ENCODE assay signal across 8 cellular contexts in the genomic region with DNA sequence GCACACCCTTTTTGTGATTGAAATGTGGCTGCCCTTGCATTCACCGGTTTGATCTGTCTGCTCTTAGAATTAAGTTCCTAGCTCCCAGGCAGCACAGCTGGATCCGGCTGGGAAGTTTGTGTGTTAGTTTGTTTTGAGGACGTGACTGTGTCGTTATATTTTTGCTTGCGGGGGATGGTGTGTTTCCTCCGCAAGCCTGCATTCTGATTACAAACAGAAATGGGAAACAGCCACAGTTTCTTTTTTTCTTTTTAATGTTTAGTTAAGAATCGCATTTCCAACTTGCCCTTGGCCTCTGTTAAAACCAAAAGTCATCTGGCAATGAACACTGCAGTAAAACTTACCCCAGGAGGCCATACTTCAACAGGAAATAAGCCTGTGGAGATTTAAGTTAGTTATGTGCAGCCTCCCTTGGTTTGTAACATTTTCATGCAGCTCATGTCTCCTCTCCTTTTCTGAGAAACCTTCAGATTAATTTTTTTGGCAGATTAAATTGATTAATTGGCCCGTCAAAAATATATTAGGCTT. TPM values are rescaled to one million over a fixed set of nuclear protein-coding genes. Genes with fewer than 3 reads are reported as not detected.
DNase-seq lines count a peak whose midpoint lies in the region; ATAC-seq, FAIRE-seq and TF ChIP-seq lines count a peak whose summit lies in the region.

No MANE protein-coding gene starts in this region.

- no peaks in the 10 kb centered on the region for H3K9me3 Mint-ChIP-seq in naive thymus-derived CD4-positive, alpha-beta T cell

- H3K9ac ChIP-seq in GM23248 (peak overlapping the region; percentile 88), SK-N-MC (ENCODE audit: insufficient read length) (peak overlapping the region; percentile 77)

- H3K4me3 ChIP-seq in BE2C (ENCODE audit: low read depth, low read length), result peak overlapping the region; percentile 93
- peak overlapping the region; percentile 82 for H3K4me3 ChIP-seq in GM23248
- peak overlapping the region; percentile 97 for H3K4me3 ChIP-seq in SK-N-MC
- peak overlapping the region; percentile 93 for H3K4me3 ChIP-seq in naive thymus-derived CD4-positive, alpha-beta T cell (ENCODE audit: low read length)

- DNase-seq in BE2C (no peak), GM23248 (no peak), SK-N-MC (ENCODE audit: low read depth, low spot score) (peak; percentile 88), epithelial cell of prostate (ENCODE audit: low read depth, low spot score) (no peak), GM12892 (ENCODE audit: insufficient read length) (no peak)
- peak in 5 of 9 donors; percentile 11 to 32 (median 17) for DNase-seq in naive thymus-derived CD4-positive, alpha-beta T cell
- DNase-seq in stimulated activated CD4-positive, alpha-beta T cell treated with anti-CD3 and anti-CD28 coated beads, Interleukin-1b, Interleukin-23, amount 100 ng/mL, for 48 hours, result no peak

- TF ChIP-seq CTCF in BE2C (IDR thresholded peaks at IDR 0.05; ENCODE audit: low read depth, low read length), result no peak

- H3K9me3 ChIP-seq in BE2C (no peaks in the 10 kb centered on the region), GM23248 (ENCODE audit: low read depth) (no peaks in the 10 kb centered on the region), SK-N-MC (ENCODE audit: low read depth, low read length) (no peaks in the 10 kb centered on the region)
- H3K9me3 ChIP-seq in naive thymus-derived CD4-positive, alpha-beta T cell (ENCODE audit: control insufficient read depth in 2 of 3, low read length in 3 of 3), result no peaks in the 10 kb centered on the region

- POLR2A ChIA-PET in naive thymus-derived CD4-positive, alpha-beta T cell (lab: Charles Lee), result interaction anchor here (1.1 to 2.5 kb wide), 3 partner anchors 15 to 97 kb away, joined by 3 to 7 read pairs (median 3); no protein-coding TSS in a partner anchor

- CTCF ChIA-PET in naive thymus-derived CD4-positive, alpha-beta T cell (lab: Charles Lee), result no interaction called here

- in situ Hi-C loops in GM23248 (cut with MboI), result no loop called here

- peak overlapping the region; percentile 94 to 99 (median 98) for H3K4me3 Mint-ChIP-seq in naive thymus-derived CD4-positive, alpha-beta T cell

- H2AFZ ChIP-seq in GM23248, result peak overlapping the region; percentile 86

- 1% methylated on average over 8 of the region's 8 CpGs for WGBS in GM23248 (ENCODE audit: low coverage in 1 of 2, low lambda C conversion rate in 2 of 2, missing lambda C conversion rate in 2 of 2), 2 experiments

- H3K79me2 ChIP-seq in GM23248 (ENCODE audit: insufficient read depth), result peaks cover 62% of the 10 kb centered on the region

- peaks cover 33 to 58% (median 48%) of the 10 kb centered on the region in 7 donors for H3K4me1 Mint-ChIP-seq in naive thymus-derived CD4-positive, alpha-beta T cell

- TF ChIP-seq POLR2A in GM12892 (IDR thresholded peaks at IDR 0.05; ENCODE audit: low read depth, low read length), result no peak

- H3K27ac ChIP-seq in GM23248, result peak overlapping the region; percentile 79
- H3K27ac ChIP-seq in SK-N-MC, result peak overlapping the region; percentile 79
- H3K27ac ChIP-seq in epithelial cell of prostate, result peak overlapping the region; percentile 99
- peak overlapping the region; percentile 85 for H3K27ac ChIP-seq in naive thymus-derived CD4-positive, alpha-beta T cell (ENCODE audit: low read depth, low read length)

- H3F3A ChIP-seq in GM23248 (ENCODE audit: insufficient read depth), result peaks cover 10% of the 10 kb centered on the region; the same call in 1 of the 2 replicates

- H3K4me2 ChIP-seq in GM23248 (ENCODE audit: unreplicated experiment), result peak overlapping the region; percentile 90

- H3K36me3 ChIP-seq in BE2C (peaks cover 3% of the 10 kb centered on the region; the same call in 1 of the 2 replicates), GM23248 (ENCODE audit: low read depth) (no peaks in the 10 kb centered on the region), SK-N-MC (ENCODE audit: insufficient read depth, low read length) (no peaks in the 10 kb centered on the region)
- peaks cover 0 to 4% (median 0%) of the 10 kb centered on the region in 3 experiments for H3K36me3 ChIP-seq in naive thymus-derived CD4-positive, alpha-beta T cell (ENCODE audit: control insufficient read depth in 2 of 3, insufficient read depth in 3 of 3, low read length in 3 of 3)

- peaks cover 0 to 3% (median 0%) of the 10 kb centered on the region in 5 donors for H3K27me3 Mint-ChIP-seq in naive thymus-derived CD4-positive, alpha-beta T cell

- H3K36me3 Mint-ChIP-seq in naive thymus-derived CD4-positive, alpha-beta T cell, result peaks cover 0 to 1% (median 0%) of the 10 kb centered on the region in 5 donors

- no peaks in the 10 kb centered on the region for H3K9me2 ChIP-seq in GM23248 (ENCODE audit: insufficient read depth)

- intact Hi-C loops in naive thymus-derived CD4-positive, alpha-beta T cell (cut with micrococcal nuclease), result loop anchor here (1.0 to 5.0 kb wide), 4 partner anchors 32 to 192 kb away; no protein-coding TSS in a partner anchor

- peak overlapping the region; percentile 87 to 97 (median 94) for H3K27ac Mint-ChIP-seq in naive thymus-derived CD4-positive, alpha-beta T cell

- FAIRE-seq in GM12892 (lab: Jason Lieb, UNC), result no peak

- no peaks in the 10 kb centered on the region for H3K4me1 ChIP-seq in BE2C
- peaks cover 30% of the 10 kb centered on the region; the same call in 1 of the 2 replicates for H3K4me1 ChIP-seq in GM23248 (ENCODE audit: insufficient read depth)
- H3K4me1 ChIP-seq in naive thymus-derived CD4-positive, alpha-beta T cell (ENCODE audit: control insufficient read depth in 2 of 2, insufficient read depth in 2 of 2, low read length in 2 of 2), result peaks cover 21 to 26% of the 10 kb centered on the region in 2 donors

- H4K20me1 ChIP-seq in GM23248 (ENCODE audit: insufficient read depth), result peaks cover 15% of the 10 kb centered on the region; the same call in 1 of the 2 replicates

- H3K27me3 ChIP-seq in BE2C (no peaks in the 10 kb centered on the region), GM23248 (replicated peaks; ENCODE audit: insufficient read depth) (no peaks in the 10 kb centered on the region)
- H3K27me3 ChIP-seq in naive thymus-derived CD4-positive, alpha-beta T cell (ENCODE audit: control insufficient read depth in 2 of 2, insufficient read depth in 2 of 2, low read length in 2 of 2), result no peaks in the 10 kb centered on the region

- no peak for ATAC-seq in naive thymus-derived CD4-positive, alpha-beta T cell
- no peak for ATAC-seq in HG03280 (IDR thresholded peaks at IDR 0.05; ENCODE audit: unreplicated experiment)

RNA-seq across cellular contexts. Expression of a gene that starts 0.9 kb away (rescaled TPM):
- 11.5 TPM for polyA plus RNA-seq in BE2C (2012; ENCODE audit: insufficient read depth, insufficient read length, low read depth)
- 35.1 and 46.0 TPM in 2 replicates for total RNA-seq in GM23248 (2014; rRNA removed; shearing (Covaris generic))
- 47.2 and 47.7 TPM in 2 replicates for polyA plus RNA-seq in GM23248 (2016; fragmentation: Nextera tagmentation; extraction: Ambion mirVana)
- total RNA-seq in naive thymus-derived CD4-positive, alpha-beta T cell, result 10 to 100 TPM; 46.5 to 75.9 (median 50.4) TPM
- 10 to 100 TPM; 25.5 to 25.6 TPM for polyA plus RNA-seq in naive thymus-derived CD4-positive, alpha-beta T cell
- polyA plus RNA-seq in GM12892 (2012; ENCODE audit: missing spikeins), result 22.3 TPM

Comparison
In these comparisons a context has a peak if more than half of its experiments do, and no peak if none do; other contexts are left out.
1. DNase-seq: peak in SK-N-MC (single experiment) and naive thymus-derived CD4-positive, alpha-beta T cell (5 of 9); none in BE2C (single experiment), GM23248 (single experiment), epithelial cell of prostate (single experiment), GM12892 (single experiment) and stimulated activated CD4-positive, alpha-beta T cell treated with anti-CD3 and anti-CD28 coated beads, Interleukin-1b, Interleukin-23, amount 100 ng/mL, for 48 hours (single experiment).
2. Peak in every context shown above with its lines, with median percentiles within 50 percentile points of each other: H3K4me3 ChIP-seq and H3K27ac ChIP-seq.